ENCODE assay signal across 13 cellular contexts in genomic region chr6:160695026-160695425, GRCh38. TPM values are rescaled to one million over a fixed set of nuclear protein-coding genes. Genes with fewer than 3 reads are reported as not detected.
A peak's percentile ranks its signal among the peaks of the same experiment; 100 is the strongest.
DNase-seq lines count a peak whose midpoint lies in the region; FAIRE-seq and TF ChIP-seq lines count a peak whose summit lies in the region.
"Not testable (repeated sequence)": the region's sequence is repeated elsewhere in the genome, so short reads cannot be mapped to it uniquely, and the experiment has no call there.
"Had no signal": no experiment of that assay in that cellular context is flagged by ENCODE, and none has a peak within 500 bp of the region (broad histone marks: within the 10 kb centered on the region; RNA-seq: fewer than 3 reads in every experiment).

No MANE protein-coding gene starts in this region.

- in situ Hi-C loops in GM23248 (cut with MboI), result not testable (repeated sequence)

- DNase-seq in EH (ENCODE audit: low read depth) (peak; percentile 50), GM23248 (peak; percentile 44), LHCN-M2 (ENCODE audit: low read depth) (peak; percentile 26), amniotic epithelial cell (ENCODE audit: low read depth) (peak; percentile 4), bronchial epithelial cell (ENCODE audit: low read depth) (peak; percentile 21), fibroblast of mammary gland (ENCODE audit: low read depth) (peak; percentile 42), fibroblast of villous mesenchyme (ENCODE audit: low read depth) (peak; percentile 12), stromal cell of bone marrow (ENCODE audit: low read depth) (peak; percentile 6)

- TF ChIP-seq CTCF in bronchial epithelial cell (IDR thresholded peaks at IDR 0.05; ENCODE audit: insufficient read depth, low read length, severe bottlenecking); fibroblast of mammary gland (conservative IDR thresholded peaks at IDR 0.05; ENCODE audit: control insufficient read depth, insufficient read depth, low read depth, low read length); fibroblast of villous mesenchyme (IDR thresholded peaks at IDR 0.05; ENCODE audit: insufficient read depth, low read depth, low read length): not testable (repeated sequence)

- not testable (repeated sequence) for FAIRE-seq in bronchial epithelial cell (lab: Jason Lieb, UNC)

- H2AFZ ChIP-seq in GM23248, result not testable (repeated sequence)

- not testable (repeated sequence) for H3F3A ChIP-seq in GM23248 (ENCODE audit: insufficient read depth)

- not testable (repeated sequence) for H3K9me2 ChIP-seq in GM23248 (ENCODE audit: insufficient read depth)

- not testable (repeated sequence) for H3K27ac ChIP-seq in GM23248

- H3K36me3 ChIP-seq in GM23248 (ENCODE audit: low read depth); bronchial epithelial cell (ENCODE audit: control insufficient read depth, insufficient read depth, low read length): not testable (repeated sequence)

- H3K4me3 ChIP-seq in GM23248; bronchial epithelial cell (ENCODE audit: low read depth, low read length); fibroblast of mammary gland (ENCODE audit: control insufficient read depth, low read depth, low read length); fibroblast of villous mesenchyme (ENCODE audit: low read depth, low read length): not testable (repeated sequence)

- not testable (repeated sequence) for H3K9ac ChIP-seq in GM23248

- H3K4me1 ChIP-seq in GM23248 (ENCODE audit: insufficient read depth), result not testable (repeated sequence)

- H3K4me2 ChIP-seq in GM23248 (ENCODE audit: unreplicated experiment), result not testable (repeated sequence)

- H3K9me3 ChIP-seq in GM23248 (ENCODE audit: low read depth), result not testable (repeated sequence)

- not testable (repeated sequence) for H3K79me2 ChIP-seq in GM23248 (ENCODE audit: insufficient read depth)

- not testable (repeated sequence) for H3K27me3 ChIP-seq in GM23248 (replicated peaks; ENCODE audit: insufficient read depth); bronchial epithelial cell (ENCODE audit: control insufficient read depth, insufficient read depth, low read length)

- H4K20me1 ChIP-seq in GM23248 (ENCODE audit: insufficient read depth), result not testable (repeated sequence)

RNA-seq across cellular contexts. Expression of gene PLG, which starts 7.0 kb away (rescaled TPM):
- not detected in 2 replicates for total RNA-seq in GM23248 (2014; rRNA removed; shearing (Covaris generic))
- polyA plus RNA-seq in GM23248 (2016; fragmentation: Nextera tagmentation; extraction: Ambion mirVana), result 0.29 and 0.34 TPM in 2 replicates
- total RNA-seq in LHCN-M2 (2014; rRNA removed) (not detected in 2 replicates), bronchial epithelial cell (not detected in 2 replicates), fibroblast of villous mesenchyme (not detected in 2 replicates)
- not detected for polyA plus RNA-seq in LHCN-M2 (2012)
- total RNA-seq: Calu3; CD4-positive, alpha-beta T cell; Daoy; H4 had no signal
- polyA plus RNA-seq: A549 had no signal

RNA-seq across cellular contexts. Expression of gene LPA, which starts 31.0 kb away (rescaled TPM):
- total RNA-seq in GM23248 (2014; rRNA removed; shearing (Covaris generic)), result not detected in 2 replicates
- polyA plus RNA-seq in GM23248 (2016; fragmentation: Nextera tagmentation; extraction: Ambion mirVana), result not detected in 2 replicates
- total RNA-seq in LHCN-M2 (2014; rRNA removed), result not detected in 2 replicates
- not detected for polyA plus RNA-seq in LHCN-M2 (2012)
- 0.26 TPM in 2 replicates for total RNA-seq in bronchial epithelial cell
- not detected in 2 replicates for total RNA-seq in fibroblast of villous mesenchyme
- total RNA-seq: Calu3; CD4-positive, alpha-beta T cell; Daoy; H4 had no signal
- polyA plus RNA-seq: A549 had no signal
